Comparison of ENCODE assay signal across 26 cellular contexts in the genomic region with DNA sequence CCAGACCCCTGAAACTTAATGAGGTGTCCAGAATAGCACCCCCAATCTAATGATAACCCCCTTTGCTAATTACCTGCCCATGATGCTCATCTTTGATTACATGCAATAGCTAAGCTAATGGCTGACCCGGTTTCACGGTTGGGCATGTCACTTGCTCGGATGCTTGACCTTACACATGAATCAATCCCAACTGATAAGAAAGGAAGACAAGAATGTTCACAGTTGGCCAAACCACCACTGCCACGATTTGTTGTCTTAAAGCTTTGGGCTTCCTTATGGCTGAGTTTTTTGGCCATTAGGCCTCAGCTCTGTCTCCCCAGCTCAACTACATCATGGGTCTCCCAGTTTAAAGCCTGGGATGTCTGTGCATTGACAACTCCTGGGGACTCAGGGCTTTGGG. TPM values are rescaled to one million over a fixed set of nuclear protein-coding genes. Genes with fewer than 3 reads are reported as not detected.
A peak's percentile ranks its signal among the peaks of the same experiment; 100 is the strongest.
DNase-seq lines count a peak whose midpoint lies in the region; ATAC-seq, FAIRE-seq and TF ChIP-seq lines count a peak whose summit lies in the region.
"Had no signal": no experiment of that assay in that cellular context is flagged by ENCODE, and none has a peak within 500 bp of the region (broad histone marks: within the 10 kb centered on the region; RNA-seq: fewer than 3 reads in every experiment).

No MANE protein-coding gene starts in this region.

- no peaks in the 10 kb centered on the region for H3K36me3 ChIP-seq in PC-3 (ENCODE audit: low read depth, low read length)
- H3K36me3 ChIP-seq in esophagus muscularis mucosa: peaks cover 40 to 100% (median 61%) of the 10 kb centered on the region in 4 donors
- peaks cover 13 to 57% of the 10 kb centered on the region in 2 donors for H3K36me3 ChIP-seq in muscle layer of duodenum (ENCODE audit: control insufficient read depth in 1 of 2, insufficient read depth in 2 of 2, low read length in 2 of 2)
- H3K36me3 ChIP-seq in Karpas-422 (ENCODE audit: insufficient read depth, low read length): no peaks in the 10 kb centered on the region
- H3K36me3 ChIP-seq: SJSA1 had no signal

- H3K27ac ChIP-seq in PC-3 (ENCODE audit: low read length) (peak overlapping the region; percentile 99), esophagus muscularis mucosa (replicated peaks in 1 of 4) (peak overlapping the region; percentile 40 to 71 (median 61)), muscle layer of duodenum (ENCODE audit: low read length) (peak overlapping the region; percentile 73), Karpas-422 (ENCODE audit: low read length) (no peak overlapping the region)
- H3K27ac ChIP-seq: C4-2B, HL-60, SJSA1 had no signal

- H3K4me2 ChIP-seq in PC-3 (ENCODE audit: low read length) (peak overlapping the region; percentile 63), Karpas-422 (ENCODE audit: low read depth, low read length, poor library complexity, severe bottlenecking) (no peak overlapping the region)

- 81% methylated on average over 4 of the region's 4 CpGs for WGBS in esophagus muscularis mucosa

- H3K9ac ChIP-seq in PC-3 (ENCODE audit: low read length): peak overlapping the region; percentile 88
- no peak overlapping the region for H3K9ac ChIP-seq in Karpas-422 (ENCODE audit: low read length)

- intact Hi-C loops in PC-3 (cut with micrococcal nuclease) (loop anchor here (2.0 kb wide), 2 partner anchors 53 to 75 kb away; a partner anchor contains a TSS), esophagus muscularis mucosa (cut with DNase I) (no loop called here)

- no peak for TF ChIP-seq CTCF in PC-3 (conservative IDR thresholded peaks at IDR 0.05; ENCODE audit: low read depth, low read length)
- no peak for TF ChIP-seq CTCF in esophagus muscularis mucosa (IDR thresholded peaks at IDR 0.05)

- no peak for TF ChIP-seq EP300 in esophagus muscularis mucosa (IDR thresholded peaks at IDR 0.05)

- peaks cover 6% of the 10 kb centered on the region for H3F3A ChIP-seq in PC-3 (ENCODE audit: low read length, unreplicated experiment)

- no peaks in the 10 kb centered on the region for H3K27me3 ChIP-seq in PC-3 (ENCODE audit: low read length)
- no peaks in the 10 kb centered on the region for H3K27me3 ChIP-seq in esophagus muscularis mucosa
- no peaks in the 10 kb centered on the region for H3K27me3 ChIP-seq in muscle layer of duodenum (ENCODE audit: low read depth, low read length)
- H3K27me3 ChIP-seq in Karpas-422 (ENCODE audit: low read length): no peaks in the 10 kb centered on the region
- H3K27me3 ChIP-seq: SJSA1 had no signal

- H2AFZ ChIP-seq in PC-3 (ENCODE audit: low read length): no peak overlapping the region
- H2AFZ ChIP-seq in Karpas-422 (ENCODE audit: low read length): no peak overlapping the region

- H3K4me3 ChIP-seq in PC-3 (ENCODE audit: low read length) (no peak overlapping the region), esophagus muscularis mucosa (no peak overlapping the region), muscle layer of duodenum (ENCODE audit: low read depth in 1 of 2, low read length in 2 of 2) (no peak overlapping the region), Karpas-422 (ENCODE audit: low read length) (no peak overlapping the region)
- H3K4me3 ChIP-seq: SJSA1 had no signal

- DNase-seq in Daoy (ENCODE audit: low read depth) (peak; percentile 21), PC-3 (no peak), esophagus muscularis mucosa (ENCODE audit: extremely low spot score) (no peak), Karpas-422 (no peak), H54 (ENCODE audit: insufficient read length, low spot score) (no peak)
- no peak for DNase-seq in stimulated activated CD4-positive, alpha-beta T cell treated with anti-CD3 and anti-CD28 coated beads, Interleukin-4, amount 100 ng/mL, for 24 hours
- DNase-seq: DMS53; EL; GF-D8; H7; KG1; NCI-H1105; NCI-H2029 treated with DMSO at 0.1 percent for 48 hours; NCI-H774; NK-92 treated with Interleukin-12 subunit alpha and Interleukin-12 subunit beta, amount 100 ng/mL, for 24 hours had no signal

- CTCF ChIA-PET in PC-3 (lab: Charles Lee): no interaction called here

- TF ChIP-seq POLR2A in esophagus muscularis mucosa (IDR thresholded peaks at IDR 0.05; ENCODE audit: low read depth): no peak
- no peak for TF ChIP-seq POLR2A in H54 (IDR thresholded peaks at IDR 0.05; ENCODE audit: low read depth, low read length)

- H3K9me3 ChIP-seq in PC-3 (ENCODE audit: low read length): no peaks in the 10 kb centered on the region
- H3K9me3 ChIP-seq in esophagus muscularis mucosa: no peaks in the 10 kb centered on the region
- no peaks in the 10 kb centered on the region for H3K9me3 ChIP-seq in muscle layer of duodenum (ENCODE audit: control insufficient read depth in 1 of 2, low read length in 2 of 2)
- no peaks in the 10 kb centered on the region for H3K9me3 ChIP-seq in Karpas-422 (ENCODE audit: low read length)
- H3K9me3 ChIP-seq: SJSA1 had no signal

- H3K9me2 ChIP-seq in PC-3 (replicated peaks; ENCODE audit: low read length): no peaks in the 10 kb centered on the region
- H3K9me2 ChIP-seq in Karpas-422 (replicated peaks; ENCODE audit: insufficient read depth, low read length): no peaks in the 10 kb centered on the region

- POLR2A ChIA-PET in PC-3 (lab: Charles Lee; ENCODE audit: unreplicated experiment): no interaction called here

- no peak for FAIRE-seq in H54 (lab: Jason Lieb, UNC)
- FAIRE-seq: A204.1, D721Med, GM19239, HepG2, RCC 7860 had no signal

- H3K4me1 ChIP-seq in PC-3 (ENCODE audit: insufficient read depth, low read length) (peaks cover 75% of the 10 kb centered on the region), esophagus muscularis mucosa (peaks cover 0 to 31% (median 23%) of the 10 kb centered on the region in 4 donors), muscle layer of duodenum (ENCODE audit: control insufficient read depth in 1 of 2, insufficient read depth in 2 of 2, low read length in 2 of 2) (no peaks in the 10 kb centered on the region), Karpas-422 (ENCODE audit: low read length) (peaks cover 24% of the 10 kb centered on the region)

- H4K20me1 ChIP-seq in PC-3 (ENCODE audit: low read length) (no peaks in the 10 kb centered on the region), Karpas-422 (ENCODE audit: insufficient read depth, low read depth, low read length) (no peaks in the 10 kb centered on the region)

- H3K79me2 ChIP-seq in PC-3 (ENCODE audit: low read length) (no peaks in the 10 kb centered on the region), Karpas-422 (ENCODE audit: low read length) (no peaks in the 10 kb centered on the region)

- no TSS peak for BruUV-seq in PC-3 (replicated peaks; lab: Mats Ljungman, UMichigan)

- ATAC-seq in PC-3: no peak
- no peak for ATAC-seq in GM21825 (IDR thresholded peaks at IDR 0.05; ENCODE audit: unreplicated experiment)
- ATAC-seq: HepG2, Right ventricle myocardium inferior had no signal

RNA-seq across cellular contexts. Expression of a gene that starts 53.1 kb away (rescaled TPM):
- 44.7 and 53.5 TPM in 2 replicates for total RNA-seq in Daoy (2014; rRNA removed; shearing (Covaris generic))
- total RNA-seq in PC-3 (2014; rRNA removed) (9.5 and 13.2 TPM in 2 replicates), esophagus muscularis mucosa (10 to 100 TPM; 33.7 to 63.1 (median 48.1) TPM)
- 7.2 and 17.9 TPM in 2 replicates for total RNA-seq in Karpas-422 (2014; rRNA removed; shearing (Covaris generic); ENCODE audit: low replicate concordance)
